Comparison of ENCODE assay signal across 8 cellular contexts in the genomic region with DNA sequence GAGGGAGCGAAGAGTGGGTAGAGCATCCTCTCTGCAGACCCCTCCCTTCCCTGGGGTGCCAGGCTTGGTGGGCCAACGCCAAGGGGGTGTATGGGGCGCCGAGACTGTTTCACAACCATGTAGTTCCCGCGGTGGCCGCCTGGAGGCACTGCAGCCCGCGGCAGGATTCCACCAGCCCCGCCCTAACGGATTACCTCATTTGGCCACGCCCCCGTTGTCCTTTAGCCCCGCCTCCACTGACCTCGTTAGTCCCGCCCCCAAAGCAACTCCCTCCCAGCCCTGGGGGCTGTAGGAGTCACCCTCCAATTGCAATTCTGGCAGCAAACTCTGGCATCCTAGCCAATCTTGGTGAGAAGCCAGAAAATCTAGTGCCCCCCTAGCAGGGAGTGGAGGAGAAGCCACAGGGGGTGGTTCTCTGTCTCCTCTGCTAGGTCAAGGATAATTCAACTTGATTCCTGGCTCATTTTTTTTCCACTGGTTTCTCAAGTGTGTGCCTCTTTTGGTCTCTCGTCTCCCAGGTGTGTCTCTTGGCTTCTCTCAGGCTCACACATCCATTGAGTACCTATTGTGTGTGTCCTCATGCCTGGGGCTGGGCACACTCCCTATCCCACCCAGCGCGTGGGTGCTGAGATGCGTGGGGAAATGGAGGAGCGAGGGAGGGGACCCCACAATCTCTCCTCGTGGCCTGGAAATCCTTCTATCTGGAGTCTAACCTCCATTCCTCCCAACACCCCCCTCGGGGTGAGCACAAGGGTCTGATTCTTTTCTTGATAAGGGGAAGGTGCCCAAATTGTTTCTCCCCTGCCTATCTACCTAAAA. TPM values are rescaled to one million over a fixed set of nuclear protein-coding genes. Genes with fewer than 3 reads are reported as not detected.
A peak's percentile ranks its signal among the peaks of the same experiment; 100 is the strongest.
DNase-seq lines count a peak whose midpoint lies in the region; ATAC-seq, FAIRE-seq and TF ChIP-seq lines count a peak whose summit lies in the region.

No MANE protein-coding gene starts in this region.

- H3K4me3 ChIP-seq in cardiac fibroblast (replicated peaks in 1 of 2; ENCODE audit: low read depth in 2 of 2, low read length in 2 of 2) (no peak overlapping the region), kidney (ENCODE audit: low read length in 2 of 2) (no peak overlapping the region)

- H3K4me1 ChIP-seq in kidney (ENCODE audit: control insufficient read depth in 1 of 2, insufficient read depth in 1 of 2, low read depth in 1 of 2, low read length in 2 of 2), result peaks cover 0 to 2% of the 10 kb centered on the region in 2 donors

- intact Hi-C loops in kidney (cut with DNase I), result loop anchor here (10.0 kb wide), 1 partner anchor 100 kb away; no protein-coding TSS in a partner anchor

- DNase-seq in NCI-H1092 (lab: John Stamatoyannopoulos, UW) (peak; percentile 7), NCI-H1092 treated with DMSO at 0.1 percent for 48 hours (lab: John Stamatoyannopoulos, UW) (no peak), NAMALWA (ENCODE audit: low spot score) (peak; percentile 85), cardiac fibroblast (ENCODE audit: low read depth in 2 of 2) (peak; percentile 74 to 82), kidney (peak; percentile 87)
- DNase-seq in activated CD4-positive, CD25-positive, alpha-beta regulatory T cell treated with anti-CD3 and anti-CD28 coated beads, Interleukin-2, amount 50 U/mL, for 16 hours (ENCODE audit: low read depth, low spot score), result peak; percentile 65
- peak; percentile 81 to 82 for DNase-seq in stimulated activated CD4-positive, alpha-beta T cell treated with anti-CD3 and anti-CD28 coated beads, Interleukin-1b, Interleukin-23, amount 100 ng/mL, for 4 hours (ENCODE audit: low read depth in 2 of 2)

- H3K36me3 ChIP-seq in kidney (ENCODE audit: control insufficient read depth in 1 of 2, insufficient read depth in 2 of 2, low read length in 2 of 2), result no peaks in the 10 kb centered on the region

- no peak for ATAC-seq in HG03469 (IDR thresholded peaks at IDR 0.05; ENCODE audit: unreplicated experiment)

- TF ChIP-seq CTCF in cardiac fibroblast (IDR thresholded peaks at IDR 0.05; ENCODE audit: low read depth, low read length) (peak; percentile 92), kidney (IDR thresholded peaks at IDR 0.05; ENCODE audit: borderline replicate concordance, extremely low read depth, insufficient read depth) (peak; percentile 44)

- FAIRE-seq in kidney (lab: Jason Lieb, UNC), result no peak

- H3K27ac ChIP-seq in kidney (ENCODE audit: low read depth in 2 of 2, low read length in 2 of 2), result no peak overlapping the region

- H3K9ac ChIP-seq in kidney (ENCODE audit: low read length in 2 of 2), result no peak overlapping the region

- no peaks in the 10 kb centered on the region for H3K9me3 ChIP-seq in kidney (ENCODE audit: control insufficient read depth in 1 of 2, low read length in 2 of 2)

RNA-seq across cellular contexts. Expression of gene OLFM2, which starts 2.0 kb away (rescaled TPM):
- 2.1 TPM for total RNA-seq in kidney
- polyA plus RNA-seq in kidney (ENCODE audit: insufficient read depth, low read depth, low replicate concordance), result 5.4 TPM
